Comparison of ENCODE assay signal across 16 cellular contexts in the genomic region with DNA sequence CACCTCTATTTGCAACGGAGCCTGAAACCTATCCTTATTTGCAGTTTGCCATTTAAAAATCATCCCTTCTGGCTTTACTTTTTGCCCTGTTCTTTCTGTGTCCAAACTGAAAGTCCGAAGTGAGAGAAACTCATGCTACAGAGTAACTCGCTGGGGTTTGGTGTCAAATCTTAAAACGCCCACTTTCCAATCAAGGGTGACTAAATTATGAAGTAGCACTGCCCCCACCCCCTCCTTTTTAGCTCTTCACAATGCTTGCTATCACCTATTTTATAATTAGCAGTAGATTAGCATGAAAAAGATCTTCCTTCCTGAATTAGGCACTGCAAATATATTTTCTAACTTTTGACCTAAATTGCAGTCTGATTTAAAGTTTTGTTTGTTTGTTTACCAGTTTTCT. TPM values are rescaled to one million over a fixed set of nuclear protein-coding genes. Genes with fewer than 3 reads are reported as not detected.
DNase-seq lines count a peak whose midpoint lies in the region; ATAC-seq, FAIRE-seq and TF ChIP-seq lines count a peak whose summit lies in the region.
"Had no signal": no experiment of that assay in that cellular context is flagged by ENCODE, and none has a peak within 500 bp of the region (broad histone marks: within the 10 kb centered on the region; RNA-seq: fewer than 3 reads in every experiment).

No MANE protein-coding gene starts in this region.

- H3K4me3 Mint-ChIP-seq in CD8-positive, alpha-beta memory T cell, result peak overlapping the region in 3 of 7 donors; percentile 33 to 65 (median 52)
- H3K4me3 Mint-ChIP-seq in T-cell (no peak overlapping the region), endothelial cell (ENCODE audit: unreplicated experiment) (no peak overlapping the region)
- H3K4me3 Mint-ChIP-seq: activated B cell treated with CpG ODN at 0.5 μM for 24 hours, mesothelial cell of epicardium had no signal

- no peak for FAIRE-seq in GM12878 (lab: Jason Lieb, UNC)
- FAIRE-seq: G401.6, pancreas had no signal

- no peak overlapping the region for H3K27ac ChIP-seq in CD8-positive, alpha-beta memory T cell (ENCODE audit: low read depth, low read length)
- no peak overlapping the region for H3K27ac ChIP-seq in GM12878 (ENCODE audit: control insufficient read depth, insufficient read depth)
- H3K27ac ChIP-seq: BLaER1 treated with 17β-estradiol and CSF1 and Interleukin-3, amounts not matched to agents 10 nM and 100 nM; pancreas; SK-N-MC had no signal

- peaks cover 46% of the 10 kb centered on the region for H3K4me1 ChIP-seq in CD8-positive, alpha-beta memory T cell (ENCODE audit: insufficient read depth, low read length)
- H3K4me1 ChIP-seq in GM12878 (ENCODE audit: control insufficient read depth, insufficient read depth, low read length), result peaks cover 25% of the 10 kb centered on the region
- H3K4me1 ChIP-seq: pancreas had no signal

- TF ChIP-seq POLR2A in GM12878 (IDR thresholded peaks at IDR 0.05; ENCODE audit: low read depth, low read length), result no peak

- intact Hi-C loops in GM12878 (cut with micrococcal nuclease; ENCODE audit: unreplicated experiment), result no loop called here

- BruUV-seq in GM12878 (replicated peaks; lab: Mats Ljungman, UMichigan), result no TSS peak

- H3K4me1 Mint-ChIP-seq in CD8-positive, alpha-beta memory T cell, result peaks cover 42 to 52% (median 50%) of the 10 kb centered on the region in 3 donors
- H3K4me1 Mint-ChIP-seq in T-cell (peaks cover 42 to 52% (median 45%) of the 10 kb centered on the region in 3 donors), endothelial cell (ENCODE audit: unreplicated experiment) (no peaks in the 10 kb centered on the region)
- H3K4me1 Mint-ChIP-seq: activated B cell treated with CpG ODN at 0.5 μM for 24 hours, mesothelial cell of epicardium had no signal

- POLR2A ChIA-PET in CD8-positive, alpha-beta memory T cell (lab: Charles Lee), result no interaction called here
- POLR2A ChIA-PET in T-cell (lab: Charles Lee) (interaction anchor here in 1 of 2 donors (0.5 kb wide), 1 partner anchor 204 kb away, joined by 3 read pairs; no protein-coding TSS in a partner anchor), GM12878 (lab: Charles Lee) (interaction anchor here (0.6 kb wide), 1 partner anchor 89 kb away, joined by 6 read pairs; no protein-coding TSS in a partner anchor)

- H3K27me3 Mint-ChIP-seq in CD8-positive, alpha-beta memory T cell, result peaks cover 0 to 2% of the 10 kb centered on the region in 2 donors
- H3K27me3 Mint-ChIP-seq in T-cell (peaks cover 0 to 20% of the 10 kb centered on the region in 2 donors), endothelial cell (ENCODE audit: unreplicated experiment) (peaks cover 2% of the 10 kb centered on the region)
- H3K27me3 Mint-ChIP-seq: activated B cell treated with CpG ODN at 0.5 μM for 24 hours had no signal

- SMC1A ChIA-PET in GM12878 (lab: Charles Lee; ENCODE audit: uncharacterized antibody, unreplicated experiment), result interaction anchor here (0.9 to 1.5 kb wide), 4 partner anchors 23 to 131 kb away, joined by 3 to 4 read pairs (median 4); no protein-coding TSS in a partner anchor

- no peak overlapping the region for H2AFZ ChIP-seq in GM12878 (ENCODE audit: control insufficient read depth, low read depth, low read length)

- no peaks in the 10 kb centered on the region for H3K27me3 ChIP-seq in CD8-positive, alpha-beta memory T cell (ENCODE audit: insufficient read depth, low read length, poor library complexity, severe bottlenecking)
- no peaks in the 10 kb centered on the region for H3K27me3 ChIP-seq in GM12878 (replicated peaks in 1 of 2; ENCODE audit: control insufficient read depth in 2 of 2, insufficient read depth in 2 of 2, low read length in 1 of 2)

- RAD21 ChIA-PET in GM12878 (lab: Charles Lee; ENCODE audit: unreplicated experiment), result interaction anchor here (1.4 to 1.8 kb wide), 3 partner anchors 10 to 556 kb away, joined by 3 to 4 read pairs (median 3); no protein-coding TSS in a partner anchor

- H3K36me3 Mint-ChIP-seq in CD8-positive, alpha-beta memory T cell, result peaks cover 0 to 1% (median 0%) of the 10 kb centered on the region in 3 donors
- H3K36me3 Mint-ChIP-seq in T-cell (no peaks in the 10 kb centered on the region), endothelial cell (ENCODE audit: low read depth, unreplicated experiment) (no peaks in the 10 kb centered on the region)
- H3K36me3 Mint-ChIP-seq: mesothelial cell of epicardium had no signal

- H3K4me3 ChIP-seq in CD8-positive, alpha-beta memory T cell (ENCODE audit: low read length), result no peak overlapping the region
- peak overlapping the region; percentile 10; the same call in 1 of the 2 replicates for H3K4me3 ChIP-seq in GM12878
- H3K4me3 ChIP-seq: BLaER1 treated with 17β-estradiol and CSF1 and Interleukin-3, amounts not matched to agents 10 nM and 100 nM; pancreas; SK-N-MC had no signal

- no peaks in the 10 kb centered on the region for H3K9me3 ChIP-seq in CD8-positive, alpha-beta memory T cell (ENCODE audit: low read length)
- H3K9me3 ChIP-seq in GM12878 (replicated peaks; ENCODE audit: control insufficient read depth, insufficient read depth, low read length), result no peaks in the 10 kb centered on the region
- H3K9me3 ChIP-seq: pancreas had no signal

- CTCF ChIA-PET in CD8-positive, alpha-beta memory T cell (lab: Charles Lee), result interaction anchor here (1.1 kb wide), 1 partner anchor 24 kb away, joined by 3 read pairs; no protein-coding TSS in a partner anchor
- CTCF ChIA-PET in T-cell (lab: Charles Lee) (interaction anchor here (0.6 to 1.0 kb wide), 4 partner anchors 9 to 1770 kb away, joined by 3 to 5 read pairs (median 4); no protein-coding TSS in a partner anchor), GM12878 (lab: Yijun Ruan, JAX) (interaction anchor here (0.9 to 1.9 kb wide), 6 partner anchors 8 to 110 kb away, joined by 3 to 6 read pairs (median 4); no protein-coding TSS in a partner anchor)

- no peak for TF ChIP-seq EP300 in GM12878 (IDR thresholded peaks at IDR 0.05; ENCODE audit: borderline replicate concordance in 1 of 2, control insufficient read depth in 1 of 2, low read depth in 2 of 2, low read length in 2 of 2)

- H4K20me1 ChIP-seq in GM12878 (ENCODE audit: control insufficient read depth, insufficient read depth), result no peaks in the 10 kb centered on the region
- H4K20me1 ChIP-seq: BLaER1 treated with 17β-estradiol and CSF1 and Interleukin-3, amounts not matched to agents 10 nM and 100 nM had no signal

- TF ChIP-seq RAD21 in GM12878 (IDR thresholded peaks at IDR 0.05; ENCODE audit: insufficient read depth, low read depth, low read length), result no peak

- WGBS in GM12878 (ENCODE audit: insufficient coverage, insufficient replicate concordance, low lambda C conversion rate, missing lambda C conversion rate), result 11% methylated on average over 4 of the region's 4 CpGs

- no peaks in the 10 kb centered on the region for H3K9me3 Mint-ChIP-seq in CD8-positive, alpha-beta memory T cell
- no peaks in the 10 kb centered on the region for H3K9me3 Mint-ChIP-seq in T-cell
- no peaks in the 10 kb centered on the region for H3K9me3 Mint-ChIP-seq in endothelial cell (ENCODE audit: unreplicated experiment)
- H3K9me3 Mint-ChIP-seq: activated B cell treated with CpG ODN at 0.5 μM for 24 hours had no signal

- H3K79me2 ChIP-seq in GM12878 (ENCODE audit: control insufficient read depth, insufficient read depth, low read length), result no peaks in the 10 kb centered on the region

- in situ Hi-C loops in GM12878 (cut with MboI), result no loop called here

- no peak for DNase-seq in CD8-positive, alpha-beta memory T cell
- DNase-seq in T-cell (no peak), GM12878 (ENCODE audit: low read depth, low spot score) (no peak), NOMO-1 treated with dmso at 0.1 percent for 144 hours (lab: John Stamatoyannopoulos, UW; ENCODE audit: unreplicated experiment) (no peak), endothelial cell (ENCODE audit: low spot score) (no peak), DMS153 (lab: John Stamatoyannopoulos, UW) (no peak), amniotic stem cell (lab: John Stamatoyannopoulos, UW) (no peak)
- DNase-seq: activated B cell treated with CpG ODN at 0.5 μM for 24 hours, MV-4-11, pancreas had no signal

- TF ChIP-seq CTCF in GM12878 (IDR thresholded peaks at IDR 0.05 in 2 of 3, conservative IDR thresholded peaks at IDR 0.05 in 1 of 3; ENCODE audit: control insufficient read depth in 2 of 3, extremely low read depth in 1 of 3, insufficient read depth in 1 of 3, low read depth in 3 of 3, low read length in 3 of 3) (no peak), endothelial cell (IDR thresholded peaks at IDR 0.05; ENCODE audit: unreplicated experiment) (no peak)

- H3K9ac ChIP-seq in GM12878 (ENCODE audit: control insufficient read depth, insufficient read depth, low read length), result no peak overlapping the region
- H3K9ac ChIP-seq: BLaER1 treated with 17β-estradiol and CSF1 and Interleukin-3, amounts not matched to agents 10 nM and 100 nM had no signal

- no peaks in the 10 kb centered on the region for H3K36me3 ChIP-seq in CD8-positive, alpha-beta memory T cell (ENCODE audit: insufficient read depth, low read length)
- no peaks in the 10 kb centered on the region for H3K36me3 ChIP-seq in GM12878 (ENCODE audit: control insufficient read depth in 2 of 2, insufficient read depth in 2 of 2, low read length in 1 of 2)
- H3K36me3 ChIP-seq: BLaER1 treated with 17β-estradiol and CSF1 and Interleukin-3, amounts not matched to agents 10 nM and 100 nM; pancreas had no signal

- peak overlapping the region; percentile 46 for H3K4me2 ChIP-seq in GM12878 (ENCODE audit: control insufficient read depth, insufficient read depth)
- H3K4me2 ChIP-seq: BLaER1 treated with 17β-estradiol and CSF1 and Interleukin-3, amounts not matched to agents 10 nM and 100 nM had no signal

- ATAC-seq in GM19372 (IDR thresholded peaks at IDR 0.05; ENCODE audit: low read depth, unreplicated experiment), result peak; percentile 67
- no peak for ATAC-seq in T-cell (replicated peaks in 1 of 4)
- peak; percentile 71 for ATAC-seq in GM12878
- ATAC-seq: pancreas had no signal

- H3K27ac Mint-ChIP-seq in CD8-positive, alpha-beta memory T cell, result peak overlapping the region in 7 of 8 donors; percentile 47 to 95 (median 87)
- H3K27ac Mint-ChIP-seq in T-cell (peak overlapping the region; percentile 86 to 97), endothelial cell (ENCODE audit: unreplicated experiment) (no peak overlapping the region)
- H3K27ac Mint-ChIP-seq: activated B cell treated with CpG ODN at 0.5 μM for 24 hours, mesothelial cell of epicardium had no signal

RNA-seq across cellular contexts. Expression of gene VGLL1, which starts 52.5 kb away (rescaled TPM):
- not detected for total RNA-seq in CD8-positive, alpha-beta memory T cell
- polyA plus RNA-seq in CD8-positive, alpha-beta memory T cell, result not detected
- total RNA-seq in T-cell (not detected), GM12878 (2014; rRNA removed) (not detected in 2 replicates), GM12878 (2014; rRNA removed; fragmentation: Illumina TruSeq; extraction: Trizol) (not detected in 2 replicates), GM12878 (2021) (not detected in 2 replicates), endothelial cell (ENCODE audit: unreplicated experiment) (not detected)
- total RNA-seq in GM12878 (2013; cell fraction: nucleolus; rRNA removed), result not detected in 2 replicates
- polyA plus RNA-seq in GM12878 (2011; ENCODE audit: low read depth), result not detected
- polyA plus RNA-seq in GM12878 (2011; rRNA removed) (not detected in 2 replicates), GM12878 (2014; fragmentation: Illumina TruSeq; extraction: Trizol) (not detected in 2 replicates), GM12878 (2014; fragmentation: Nextera tagmentation; extraction: Ambion mirVana) (not detected), GM12878 (2014; rRNA removed) (not detected in 2 replicates), GM12878 (2016; fragmentation: Nextera tagmentation; extraction: Ambion mirVana) (not detected)
- not detected in 2 replicates for polyA plus RNA-seq in GM12878 (2011; cell fraction: cytosol; rRNA removed)
- not detected in 2 replicates for polyA plus RNA-seq in GM12878 (2011; cell fraction: nucleus; rRNA removed)
- not detected in 2 replicates for polyA plus RNA-seq in GM12878 (2012)
- not detected in 2 replicates for polyA minus RNA-seq in GM12878 (2011; rRNA and poly(A)+ RNA removed)
- polyA minus RNA-seq in GM12878 (2011; cell fraction: cytosol; rRNA and poly(A)+ RNA removed), result not detected in 2 replicates
- polyA minus RNA-seq in GM12878 (2011; cell fraction: nucleus; rRNA and poly(A)+ RNA removed), result not detected in 2 replicates
- total RNA-seq: activated B cell treated with CpG ODN at 0.5 μM for 24 hours, dermis microvascular lymphatic vessel endothelial cell had no signal

Comparison
In these comparisons a context has a peak if more than half of its experiments do, and no peak if none do; other contexts are left out.
1. ATAC-seq: peak in GM19372 (single experiment) and GM12878 (single experiment); none in T-cell (0 of 4).